In genomic region chr11:33160587-33160986, GRCh38 we compare ENCODE assay signal across 8 cellular contexts. TPM values are rescaled to one million over a fixed set of nuclear protein-coding genes. Genes with fewer than 3 reads are reported as not detected.
A peak's percentile ranks its signal among the peaks of the same experiment; 100 is the strongest.
DNase-seq lines count a peak whose midpoint lies in the region; ATAC-seq and TF ChIP-seq lines count a peak whose summit lies in the region.

No MANE protein-coding gene starts in this region.

- in situ Hi-C loops in astrocyte of the cerebellum (cut with HindIII; ENCODE audit: low sequenced_read_pairs): no loop called here

- TF ChIP-seq POLR2A in lower leg skin (IDR thresholded peaks at IDR 0.05): no peak
- TF ChIP-seq POLR2A in thyroid gland (IDR thresholded peaks at IDR 0.05): no peak

- peaks cover 46% of the 10 kb centered on the region for H3K4me1 Mint-ChIP-seq in activated T-cell treated with anti-CD3 and anti-CD28 coated beads, Interleukin-2, amount 50 U/mL, for 4 hours (ENCODE audit: low read depth)

- intact Hi-C loops in lower leg skin (cut with DNase I; ENCODE audit: low total_unique reads) (loop anchor here (10.0 kb wide), 1 partner anchor 164 kb away; no protein-coding TSS in a partner anchor), thyroid gland (cut with DNase I) (no loop called here)

- H3K4me3 Mint-ChIP-seq in activated T-cell treated with anti-CD3 and anti-CD28 coated beads, Interleukin-2, amount 50 U/mL, for 4 hours: peak overlapping the region; percentile 99

- H3K36me3 Mint-ChIP-seq in activated T-cell treated with anti-CD3 and anti-CD28 coated beads, Interleukin-2, amount 50 U/mL, for 4 hours (ENCODE audit: insufficient read depth): peaks cover 19% of the 10 kb centered on the region

- WGBS in lower leg skin, 2 donors: 0 to 1% methylated on average over 7 of the region's 7 CpGs
- WGBS in thyroid gland, 2 donors: 0 to 1% methylated on average over 7 of the region's 7 CpGs

- no peak for ATAC-seq in activated T-cell treated with anti-CD3 and anti-CD28 coated beads, Interleukin-2, amount 50 U/mL, for 4 hours
- ATAC-seq in GM18873 (IDR thresholded peaks at IDR 0.05; ENCODE audit: low FRiP score, unreplicated experiment) (no peak), GM19452 (IDR thresholded peaks at IDR 0.05; ENCODE audit: unreplicated experiment) (no peak), GM21367 (IDR thresholded peaks at IDR 0.05; ENCODE audit: unreplicated experiment) (no peak)

- H3K9me3 Mint-ChIP-seq in activated T-cell treated with anti-CD3 and anti-CD28 coated beads, Interleukin-2, amount 50 U/mL, for 4 hours: no peaks in the 10 kb centered on the region

- H3K27ac ChIP-seq in thyroid gland: peak overlapping the region in 2 of 3 donors; percentile 68 to 76

- H3K4me3 ChIP-seq in astrocyte of the cerebellum (ENCODE audit: low read depth, low read length) (peak overlapping the region; percentile 90), lower leg skin (ENCODE audit: low read depth, poor library complexity, severe bottlenecking) (peak overlapping the region; percentile 74), thyroid gland (replicated peaks in 1 of 3) (peak overlapping the region; percentile 48 to 59 (median 48))

- H3K36me3 ChIP-seq in thyroid gland: no peaks in the 10 kb centered on the region

- H3K27me3 Mint-ChIP-seq in activated T-cell treated with anti-CD3 and anti-CD28 coated beads, Interleukin-2, amount 50 U/mL, for 4 hours (ENCODE audit: low read depth): no peaks in the 10 kb centered on the region

- H3K9me3 ChIP-seq in thyroid gland: no peaks in the 10 kb centered on the region

- TF ChIP-seq CTCF in astrocyte of the cerebellum (IDR thresholded peaks at IDR 0.05; ENCODE audit: low read depth, low read length, missing control alignments) (no peak), lower leg skin (IDR thresholded peaks at IDR 0.05) (no peak), thyroid gland (IDR thresholded peaks at IDR 0.05) (no peak)

- no peak for DNase-seq in activated T-cell treated with anti-CD3 and anti-CD28 coated beads, Interleukin-2, amount 50 U/mL, for 4 hours
- DNase-seq in activated T-cell treated with anti-CD3 and anti-CD28 coated beads, Interleukin-2, amount 50 U/mL, for 48 hours: no peak
- no peak for DNase-seq in astrocyte of the cerebellum (ENCODE audit: low read depth)
- no peak for DNase-seq in lower leg skin (ENCODE audit: low spot score in 2 of 2)
- DNase-seq in thyroid gland: no peak

- H3K27me3 ChIP-seq in thyroid gland: no peaks in the 10 kb centered on the region

- peaks cover 13 to 21% of the 10 kb centered on the region in 2 donors for H3K4me1 ChIP-seq in thyroid gland

RNA-seq across cellular contexts. Expression of gene CSTF3, which starts 0.7 kb away (rescaled TPM):
- total RNA-seq in activated T-cell treated with anti-CD3 and anti-CD28 coated beads, Interleukin-2, amount 50 U/mL, for 4 hours: 10 to 100 TPM; 27.3 to 29.6 (median 28.0) TPM
- 1 to 10 TPM; 7.1 to 9.8 (median 8.4) TPM for total RNA-seq in lower leg skin
- 10 to 100 TPM; 18.1 to 30.4 (median 26.2) TPM for total RNA-seq in thyroid gland
